ENCODE assay signal across 13 cellular contexts in the genomic region with DNA sequence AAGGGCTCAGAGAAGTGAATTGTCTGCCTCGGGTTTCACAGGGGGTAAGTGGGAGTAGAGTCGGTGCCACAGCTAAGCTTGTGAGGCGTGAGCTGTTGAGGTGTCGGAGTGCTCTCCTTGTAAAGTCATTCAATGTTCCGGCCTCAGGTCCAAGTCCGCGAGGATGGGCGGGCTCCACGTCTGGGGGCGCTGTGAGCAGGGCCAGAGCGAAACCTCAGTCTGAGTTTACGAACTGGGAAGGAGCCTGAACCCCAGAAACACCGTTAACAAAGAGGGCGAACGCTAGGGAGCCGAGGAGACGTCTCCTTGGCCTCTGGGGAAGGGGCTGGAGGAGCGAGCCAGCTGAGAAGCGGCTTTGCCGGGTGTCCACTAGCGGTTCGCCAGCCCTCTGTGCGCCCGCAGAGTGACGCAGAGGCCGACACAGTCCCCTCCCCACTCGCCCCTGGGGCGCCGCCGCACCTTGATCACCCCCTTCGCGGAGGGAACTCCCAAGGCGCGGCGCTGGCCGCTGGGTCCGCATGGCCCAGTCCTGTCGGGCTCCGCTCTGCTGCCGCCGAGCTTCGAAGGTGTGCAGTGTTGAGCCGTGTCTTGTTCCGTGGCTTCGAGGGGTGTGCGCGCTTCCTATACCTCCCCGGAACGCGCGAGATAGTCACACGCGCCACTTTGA. TPM values are rescaled to one million over a fixed set of nuclear protein-coding genes. Genes with fewer than 3 reads are reported as not detected.
A peak's percentile ranks its signal among the peaks of the same experiment; 100 is the strongest.
DNase-seq lines count a peak whose midpoint lies in the region; ATAC-seq and TF ChIP-seq lines count a peak whose summit lies in the region.
"Had no signal": no experiment of that assay in that cellular context is flagged by ENCODE, and none has a peak within 500 bp of the region (broad histone marks: within the 10 kb centered on the region; RNA-seq: fewer than 3 reads in every experiment).

No MANE protein-coding gene starts in this region.

- H3K79me2 ChIP-seq in GM23338 (replicated peaks; ENCODE audit: insufficient read depth) (no peaks in the 10 kb centered on the region), osteoblast (ENCODE audit: insufficient read depth, low read length) (peaks cover 44% of the 10 kb centered on the region)

- TF ChIP-seq CTCF in GM23338 (conservative IDR thresholded peaks at IDR 0.05; ENCODE audit: low read depth in 2 of 2) (peak; percentile 23 to 35; a peak in 2 of 4 replicates), WTC11 (IDR thresholded peaks at IDR 0.05) (no peak), osteoblast (IDR thresholded peaks at IDR 0.05; ENCODE audit: extremely low read depth, low read depth, low read length) (no peak), Calu3 (IDR thresholded peaks at IDR 0.05; ENCODE audit: unreplicated experiment) (no peak)

- H3K9me3 Mint-ChIP-seq in GM23338 (no peaks in the 10 kb centered on the region), WTC11 (no peaks in the 10 kb centered on the region), Calu3 (ENCODE audit: low read depth, unreplicated experiment) (no peaks in the 10 kb centered on the region)
- H3K9me3 Mint-ChIP-seq: CD8-positive, alpha-beta T cell had no signal

- no TSS peak for BruUV-seq in Calu3 (replicated peaks; lab: Mats Ljungman, UMichigan)

- H3K4me3 ChIP-seq in GM23338 (peak overlapping the region; percentile 94), iPS-11a (ENCODE audit: low read depth, low read length) (peak overlapping the region; percentile 25), osteoblast (ENCODE audit: insufficient read depth, low read length) (peak overlapping the region; percentile 47)

- H3K4me1 ChIP-seq in GM23338 (ENCODE audit: insufficient read depth) = peaks cover 16% of the 10 kb centered on the region; the same call in 1 of the 2 replicates
- peaks cover 21% of the 10 kb centered on the region for H3K4me1 ChIP-seq in osteoblast (ENCODE audit: insufficient read depth, low read length)

- H2AFZ ChIP-seq in GM23338 = peak overlapping the region; percentile 92
- H2AFZ ChIP-seq in osteoblast (ENCODE audit: low read length) = no peak overlapping the region

- H4K20me1 ChIP-seq in GM23338 (replicated peaks; ENCODE audit: insufficient read depth) = no peaks in the 10 kb centered on the region; the same call in 1 of the 2 replicates
- H4K20me1 ChIP-seq in osteoblast (ENCODE audit: insufficient read depth, low read length) = peaks cover 21% of the 10 kb centered on the region

- peak overlapping the region; percentile 94 for H3K4me2 ChIP-seq in GM23338
- peak overlapping the region; percentile 57 for H3K4me2 ChIP-seq in osteoblast (ENCODE audit: insufficient read depth, low read length)

- no peaks in the 10 kb centered on the region; the same call in 1 of the 2 replicates for H3K36me3 ChIP-seq in GM23338 (ENCODE audit: insufficient read depth)
- peaks cover 37% of the 10 kb centered on the region for H3K36me3 ChIP-seq in osteoblast (ENCODE audit: insufficient read depth, low read length)

- H3K9me2 ChIP-seq in GM23338 (ENCODE audit: insufficient read depth) = no peaks in the 10 kb centered on the region

- intact Hi-C loops in Calu3 (cut with micrococcal nuclease; ENCODE audit: unreplicated experiment) = loop anchor here (5.0 to 10.0 kb wide), 3 partner anchors 387 to 676 kb away; no protein-coding TSS in a partner anchor

- DNase-seq in GM23338 (ENCODE audit: low spot score) (peak; percentile 63), WTC11 (ENCODE audit: low spot score) (peak; percentile 34), osteoblast (ENCODE audit: insufficient read length, low spot score, missing footprints) (no peak), cortex of kidney (lab: John Stamatoyannopoulos, UW) (no peak), Calu3 (no peak)
- no peak for DNase-seq in activated naive CD4-positive, alpha-beta T cell treated with Interleukin-2 at 50 U/mL for 16 hours
- DNase-seq: activated gamma-delta T cell treated with Interleukin-2 at 50 U/mL for 16 hours; CD8-positive, alpha-beta T cell; NCI-H1048; stimulated activated CD4-positive, alpha-beta T cell treated with anti-CD3 and anti-CD28 coated beads, Interleukin-4, amount 100 ng/mL, for 24 hours had no signal

- H3K4me1 Mint-ChIP-seq in GM23338 (peaks cover 27% of the 10 kb centered on the region), WTC11 (peaks cover 37% of the 10 kb centered on the region), Calu3 (ENCODE audit: low read depth, unreplicated experiment) (peaks cover 8% of the 10 kb centered on the region)

- H3K4me3 Mint-ChIP-seq in GM23338 (peak overlapping the region; percentile 70), WTC11 (peak overlapping the region; percentile 72), Calu3 (ENCODE audit: low read depth, unreplicated experiment) (no peak overlapping the region)
- H3K4me3 Mint-ChIP-seq: CD8-positive, alpha-beta T cell had no signal

- H3K36me3 Mint-ChIP-seq in GM23338 (ENCODE audit: low read depth) (no peaks in the 10 kb centered on the region; the same call in 2 of the 3 replicates), WTC11 (no peaks in the 10 kb centered on the region), Calu3 (ENCODE audit: insufficient read depth, unreplicated experiment) (peaks cover 27% of the 10 kb centered on the region)
- H3K36me3 Mint-ChIP-seq: CD8-positive, alpha-beta T cell had no signal

- ATAC-seq in GM23338 = peak; percentile 1; the same call in 2 of the 3 replicates
- no peak for ATAC-seq in WTC11
- ATAC-seq in GM21529 (IDR thresholded peaks at IDR 0.05; ENCODE audit: unreplicated experiment) = no peak
- ATAC-seq: activated CD4-positive, CD25-positive, alpha-beta regulatory T cell treated with anti-CD3 and anti-CD28 coated beads, Interleukin-2, amount 50 U/mL, for 24 hours; CD8-positive, alpha-beta T cell had no signal

- no peak overlapping the region for H3K27ac ChIP-seq in GM23338 (ENCODE audit: low read depth)
- no peak overlapping the region for H3K27ac ChIP-seq in osteoblast (ENCODE audit: low read depth, low read length)

- H3K27me3 Mint-ChIP-seq in GM23338 (ENCODE audit: insufficient read depth, low read depth, poor library complexity) (peaks cover 75% of the 10 kb centered on the region), WTC11 (ENCODE audit: low read depth) (peaks cover 86% of the 10 kb centered on the region), Calu3 (ENCODE audit: unreplicated experiment) (peaks cover 48% of the 10 kb centered on the region)

- H3K9me3 ChIP-seq in osteoblast (ENCODE audit: low read depth, low read length) = no peaks in the 10 kb centered on the region

- POLR2A ChIA-PET in WTC11 (lab: Charles Lee) = no interaction called here

- peaks cover 76% of the 10 kb centered on the region for H3K27me3 ChIP-seq in GM23338 (ENCODE audit: insufficient read depth)
- H3K27me3 ChIP-seq in osteoblast (ENCODE audit: insufficient read depth, low read length) = no peaks in the 10 kb centered on the region

- peaks cover 4% of the 10 kb centered on the region; the same call in 1 of the 2 replicates for H3F3A ChIP-seq in GM23338 (replicated peaks; ENCODE audit: low read depth)

- H3K27ac Mint-ChIP-seq in GM23338 = no peak overlapping the region
- H3K27ac Mint-ChIP-seq in WTC11 = no peak overlapping the region
- no peak overlapping the region for H3K27ac Mint-ChIP-seq in Calu3 (ENCODE audit: unreplicated experiment)
- H3K27ac Mint-ChIP-seq: CD8-positive, alpha-beta T cell had no signal

- CTCF ChIA-PET in WTC11 (lab: Charles Lee) (interaction anchor here (0.8 to 2.7 kb wide), 22 partner anchors 10 to 658 kb away, joined by 3 to 12 read pairs (median 4); a partner anchor contains a TSS), Calu3 (lab: Charles Lee) (interaction anchor here (0.6 to 1.2 kb wide), 4 partner anchors 11 to 732 kb away, joined by 3 to 4 read pairs (median 4); no protein-coding TSS in a partner anchor)

TF ChIP-seq in GM23338, 12 proteins besides CTCF, POLR2A, EP300 and RAD21 (continues in another document):
- TF ChIP-seq EZH2 (IDR thresholded peaks at IDR 0.05; ENCODE audit: low read depth, unreplicated experiment) = peak; percentile 42

TF ChIP-seq in WTC11, 78 proteins besides CTCF, POLR2A, EP300 and RAD21:
- TF ChIP-seq, protein P1, sequence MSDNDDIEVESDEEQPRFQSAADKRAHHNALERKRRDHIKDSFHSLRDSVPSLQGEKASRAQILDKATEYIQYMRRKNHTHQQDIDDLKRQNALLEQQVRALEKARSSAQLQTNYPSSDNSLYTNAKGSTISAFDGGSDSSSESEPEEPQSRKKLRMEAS (CRISPR knock-in tag; IDR thresholded peaks at IDR 0.05) = peak; percentile 33; the same call in 1 of the 2 replicates
- TF ChIP-seq, protein P2, sequence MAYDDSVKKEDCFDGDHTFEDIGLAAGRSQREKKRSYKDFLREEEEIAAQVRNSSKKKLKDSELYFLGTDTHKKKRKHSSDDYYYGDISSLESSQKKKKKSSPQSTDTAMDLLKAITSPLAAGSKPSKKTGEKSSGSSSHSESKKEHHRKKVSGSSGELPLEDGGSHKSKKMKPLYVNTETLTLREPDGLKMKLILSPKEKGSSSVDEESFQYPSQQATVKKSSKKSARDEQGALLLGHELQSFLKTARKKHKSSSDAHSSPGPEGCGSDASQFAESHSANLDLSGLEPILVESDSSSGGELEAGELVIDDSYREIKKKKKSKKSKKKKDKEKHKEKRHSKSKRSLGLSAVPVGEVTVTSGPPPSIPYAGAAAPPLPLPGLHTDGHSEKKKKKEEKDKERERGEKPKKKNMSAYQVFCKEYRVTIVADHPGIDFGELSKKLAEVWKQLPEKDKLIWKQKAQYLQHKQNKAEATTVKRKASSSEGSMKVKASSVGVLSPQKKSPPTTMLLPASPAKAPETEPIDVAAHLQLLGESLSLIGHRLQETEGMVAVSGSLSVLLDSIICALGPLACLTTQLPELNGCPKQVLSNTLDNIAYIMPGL (CRISPR knock-in tag; IDR thresholded peaks at IDR 0.05) = 0 out of 2 replicates have a peak, but pooled peaks have one; percentile 31
- TF ChIP-seq ATF1 (CRISPR knock-in tag; IDR thresholded peaks at IDR 0.05) (0 out of 2 replicates have a peak, but pooled peaks have one; percentile 50), ZNF138 (CRISPR knock-in tag; conservative IDR thresholded peaks at IDR 0.05) (no peak)
- TF ChIP-seq, protein P3, sequence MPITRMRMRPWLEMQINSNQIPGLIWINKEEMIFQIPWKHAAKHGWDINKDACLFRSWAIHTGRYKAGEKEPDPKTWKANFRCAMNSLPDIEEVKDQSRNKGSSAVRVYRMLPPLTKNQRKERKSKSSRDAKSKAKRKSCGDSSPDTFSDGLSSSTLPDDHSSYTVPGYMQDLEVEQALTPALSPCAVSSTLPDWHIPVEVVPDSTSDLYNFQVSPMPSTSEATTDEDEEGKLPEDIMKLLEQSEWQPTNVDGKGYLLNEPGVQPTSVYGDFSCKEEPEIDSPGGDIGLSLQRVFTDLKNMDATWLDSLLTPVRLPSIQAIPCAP (CRISPR knock-in tag; IDR thresholded peaks at IDR 0.05) = no peak

RNA-seq across cellular contexts. Expression of a gene that starts 4.9 kb away (rescaled TPM):
- total RNA-seq in GM23338 (2014; rRNA removed; shearing (Covaris generic)) = 0.90 and 1.7 TPM in 2 replicates
- polyA plus RNA-seq in GM23338 (2016; fragmentation: Nextera tagmentation; extraction: Ambion mirVana) = 1.6 and 2.3 TPM in 2 replicates
- 1.1 to 2.2 TPM (median 1.6 TPM) in 3 replicates for total RNA-seq in WTC11 (2021)
- total RNA-seq in osteoblast = 68.4 and 71.7 TPM in 2 replicates
- 5.7 TPM in 2 replicates for total RNA-seq in Calu3 (2022)
- total RNA-seq: CD8-positive, alpha-beta T cell had no signal

Comparison
In these comparisons a context has a peak if more than half of its experiments do, and no peak if none do; other contexts are left out.
1. DNase-seq: peak in GM23338 (single experiment) and WTC11 (single experiment); none in osteoblast (single experiment), cortex of kidney (single experiment), Calu3 (single experiment) and activated naive CD4-positive, alpha-beta T cell treated with Interleukin-2 at 50 U/mL for 16 hours (single experiment).
2. H3K4me3 ChIP-seq: peak in every context shown above with its lines; median percentile 94 in GM23338; 47 in osteoblast; 25 in iPS-11a.
3. CTCF ChIP-seq: peak in GM23338 (2 of 2); none in WTC11 (single experiment), osteoblast (single experiment) and Calu3 (single experiment).
4. RNA of a gene that starts 4.9 kb away (total RNA-seq): 68.4 to 71.7 TPM in osteoblast; 5.7 TPM in Calu3, 1.1 to 2.2 TPM in WTC11 and 0.90 to 1.7 TPM in GM23338; every median in the first group is over 10 times any median in the second.